13 cellular contexts compared by ENCODE assay signal in the genomic region with DNA sequence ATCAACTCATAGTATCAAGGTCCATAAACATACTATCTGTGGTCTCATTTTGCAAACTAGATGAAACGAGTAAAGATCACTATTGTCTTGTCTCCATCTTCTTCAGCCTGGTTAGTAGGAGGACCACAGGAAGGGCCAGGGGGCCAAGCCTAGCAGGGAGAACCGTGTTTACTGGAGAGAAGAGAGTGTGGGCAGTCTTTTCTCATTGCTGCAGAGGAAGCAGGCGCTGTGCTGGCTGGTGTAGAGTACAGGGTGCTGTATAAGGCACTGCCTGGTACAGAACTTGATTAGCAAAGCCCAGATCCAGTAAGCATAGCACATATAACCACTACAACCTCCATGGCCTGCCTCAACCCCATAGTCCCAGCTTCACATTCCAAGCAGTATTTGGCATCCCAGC. TPM values are rescaled to one million over a fixed set of nuclear protein-coding genes. Genes with fewer than 3 reads are reported as not detected.
DNase-seq lines count a peak whose midpoint lies in the region; ATAC-seq, FAIRE-seq and TF ChIP-seq lines count a peak whose summit lies in the region.
"Had no signal": no experiment of that assay in that cellular context is flagged by ENCODE, and none has a peak within 500 bp of the region (broad histone marks: within the 10 kb centered on the region; RNA-seq: fewer than 3 reads in every experiment).

No MANE protein-coding gene starts in this region.

- H3K4me3 ChIP-seq in kidney (ENCODE audit: low read length in 2 of 2) (no peak overlapping the region), aorta (ENCODE audit: low read length in 2 of 2) (no peak overlapping the region)
- H3K4me3 ChIP-seq: adrenal gland, Peyer's patch, transverse colon had no signal

- H3K9ac ChIP-seq in kidney (ENCODE audit: low read length in 2 of 2): no peak overlapping the region

- H3K9me3 Mint-ChIP-seq in activated naive CD4-positive, alpha-beta T cell treated with anti-CD3 and anti-CD28 coated beads, Interleukin-2, amount 50 U/mL, for 24 hours: no peaks in the 10 kb centered on the region
- peaks cover 0 to 9% of the 10 kb centered on the region in 2 donors for H3K9me3 Mint-ChIP-seq in activated naive CD4-positive, alpha-beta T cell treated with anti-CD3 and anti-CD28 coated beads, Interleukin-2, amount 50 U/mL, for 72 hours

- DNase-seq in activated naive CD4-positive, alpha-beta T cell treated with anti-CD3 and anti-CD28 coated beads, Interleukin-2, amount 50 U/mL, for 16 hours: no peak
- no peak for DNase-seq in activated naive CD4-positive, alpha-beta T cell treated with anti-CD3 and anti-CD28 coated beads, Interleukin-2, amount 50 U/mL, for 72 hours (ENCODE audit: low spot score in 2 of 2)
- peak; percentile 35 for DNase-seq in kidney
- peak; percentile 30 to 67 for DNase-seq in aorta
- DNase-seq in NCI-H774 (lab: John Stamatoyannopoulos, UW): no peak
- no peak for DNase-seq in NCI-H526 (lab: John Stamatoyannopoulos, UW)
- DNase-seq in LoVo (ENCODE audit: low spot score): no peak
- DNase-seq: adrenal gland, DMS53, NCI-H446 treated with DMSO at 0.1 percent for 48 hours, Peyer's patch, transverse colon had no signal

- no peak for TF ChIP-seq CTCF in kidney (IDR thresholded peaks at IDR 0.05; ENCODE audit: borderline replicate concordance, extremely low read depth, insufficient read depth)

- peak overlapping the region; percentile 95 for H3K27ac Mint-ChIP-seq in activated naive CD4-positive, alpha-beta T cell treated with anti-CD3 and anti-CD28 coated beads, Interleukin-2, amount 50 U/mL, for 24 hours
- peak overlapping the region; percentile 39 to 97 for H3K27ac Mint-ChIP-seq in activated naive CD4-positive, alpha-beta T cell treated with anti-CD3 and anti-CD28 coated beads, Interleukin-2, amount 50 U/mL, for 72 hours

- no peaks in the 10 kb centered on the region for H3K27me3 ChIP-seq in aorta (ENCODE audit: control insufficient read depth in 1 of 2, insufficient read depth in 2 of 2, low read length in 1 of 2)
- H3K27me3 ChIP-seq: adrenal gland, Peyer's patch, transverse colon had no signal

- no peaks in the 10 kb centered on the region for H3K36me3 ChIP-seq in kidney (ENCODE audit: control insufficient read depth in 1 of 2, insufficient read depth in 2 of 2, low read length in 2 of 2)
- no peaks in the 10 kb centered on the region for H3K36me3 ChIP-seq in aorta (ENCODE audit: control insufficient read depth in 1 of 2, insufficient read depth in 2 of 2, low read length in 1 of 2)
- H3K36me3 ChIP-seq: adrenal gland, Peyer's patch, transverse colon had no signal

- no peaks in the 10 kb centered on the region for H3K9me3 ChIP-seq in kidney (ENCODE audit: control insufficient read depth in 1 of 2, low read length in 2 of 2)
- H3K9me3 ChIP-seq in aorta (ENCODE audit: control insufficient read depth, low read length): no peaks in the 10 kb centered on the region
- H3K9me3 ChIP-seq: adrenal gland, Peyer's patch, transverse colon had no signal

- H3K27ac ChIP-seq in kidney (ENCODE audit: low read depth in 2 of 2, low read length in 2 of 2) (no peak overlapping the region), aorta (ENCODE audit: low read depth in 1 of 2, low read length in 2 of 2) (no peak overlapping the region)

- 84 to 88% methylated on average over 3 of the region's 3 CpGs for WGBS in aorta, 2 donors

- H3K4me3 Mint-ChIP-seq in activated naive CD4-positive, alpha-beta T cell treated with anti-CD3 and anti-CD28 coated beads, Interleukin-2, amount 50 U/mL, for 24 hours: no peak overlapping the region

- H3K27me3 Mint-ChIP-seq in activated naive CD4-positive, alpha-beta T cell treated with anti-CD3 and anti-CD28 coated beads, Interleukin-2, amount 50 U/mL, for 24 hours: no peaks in the 10 kb centered on the region

- peaks cover 69% of the 10 kb centered on the region for H3K4me1 Mint-ChIP-seq in activated naive CD4-positive, alpha-beta T cell treated with anti-CD3 and anti-CD28 coated beads, Interleukin-2, amount 50 U/mL, for 24 hours

- ATAC-seq in activated naive CD4-positive, alpha-beta T cell treated with anti-CD3 and anti-CD28 coated beads, Interleukin-2, amount 50 U/mL, for 72 hours: no peak
- ATAC-seq in aorta (ENCODE audit: low FRiP score): no peak

- no peak for FAIRE-seq in kidney (lab: Jason Lieb, UNC)

- H3K4me1 ChIP-seq in kidney (ENCODE audit: control insufficient read depth in 1 of 2, insufficient read depth in 1 of 2, low read depth in 1 of 2, low read length in 2 of 2): peaks cover 0 to 2% of the 10 kb centered on the region in 2 donors
- H3K4me1 ChIP-seq in aorta (ENCODE audit: control insufficient read depth in 1 of 2, insufficient read depth in 2 of 2, low read length in 2 of 2): no peaks in the 10 kb centered on the region

- H3K36me3 Mint-ChIP-seq in activated naive CD4-positive, alpha-beta T cell treated with anti-CD3 and anti-CD28 coated beads, Interleukin-2, amount 50 U/mL, for 24 hours: no peaks in the 10 kb centered on the region
- H3K36me3 Mint-ChIP-seq in activated naive CD4-positive, alpha-beta T cell treated with anti-CD3 and anti-CD28 coated beads, Interleukin-2, amount 50 U/mL, for 72 hours: no peaks in the 10 kb centered on the region

- intact Hi-C loops in kidney (cut with DNase I): no loop called here
- intact Hi-C loops in aorta (cut with DNase I): no loop called here

RNA-seq across cellular contexts. Expression of gene B4GALT3, which starts 10.0 kb away (rescaled TPM):
- total RNA-seq in activated naive CD4-positive, alpha-beta T cell treated with anti-CD3 and anti-CD28 coated beads, Interleukin-2, amount 50 U/mL, for 72 hours: 10 to 100 TPM; 39.0 to 92.4 TPM
- total RNA-seq in kidney: 22.9 TPM
- polyA plus RNA-seq in kidney (ENCODE audit: insufficient read depth, low read depth, low replicate concordance): 33.5 TPM
- 10 to 100 TPM; 26.8 to 29.8 TPM for total RNA-seq in aorta
- polyA plus RNA-seq in aorta: 10 to 100 TPM; 13.9 to 23.1 TPM

RNA-seq across cellular contexts. Expression of gene ADAMTS4, which starts 11.5 kb away (rescaled TPM):
- total RNA-seq in activated naive CD4-positive, alpha-beta T cell treated with anti-CD3 and anti-CD28 coated beads, Interleukin-2, amount 50 U/mL, for 72 hours: 1 to 10 TPM; 2.7 to 4.2 TPM
- total RNA-seq in kidney (14.0 TPM), aorta (100 to 1,000 TPM in 1 of 2 donors, 10 to 100 TPM in 1; 78.9 to 207 TPM)
- polyA plus RNA-seq in kidney (ENCODE audit: insufficient read depth, low read depth, low replicate concordance) (0.26 TPM), aorta (1 to 10 TPM; 1.4 to 6.8 TPM)

RNA-seq across cellular contexts. Expression of gene NDUFS2, which starts 14.9 kb away (rescaled TPM):
- 100 to 1,000 TPM; 115 to 126 TPM for total RNA-seq in activated naive CD4-positive, alpha-beta T cell treated with anti-CD3 and anti-CD28 coated beads, Interleukin-2, amount 50 U/mL, for 72 hours
- total RNA-seq in kidney (92.7 TPM), aorta (10 to 100 TPM; 55.3 to 63.4 TPM)
- polyA plus RNA-seq in kidney (ENCODE audit: insufficient read depth, low read depth, low replicate concordance) (197 TPM), aorta (10 to 100 TPM; 64.2 to 88.1 TPM)

RNA-seq across cellular contexts. Expression of gene PPOX, which starts 21.1 kb away (rescaled TPM):
- total RNA-seq in activated naive CD4-positive, alpha-beta T cell treated with anti-CD3 and anti-CD28 coated beads, Interleukin-2, amount 50 U/mL, for 72 hours: 10 to 100 TPM; 28.2 to 41.0 TPM
- total RNA-seq in kidney (23.6 TPM), aorta (10 to 100 TPM; 16.3 to 30.9 TPM)
- polyA plus RNA-seq in kidney (ENCODE audit: insufficient read depth, low read depth, low replicate concordance) (29.4 TPM), aorta (100 to 1,000 TPM in 1 of 2 donors, 10 to 100 TPM in 1; 17.0 to 126 TPM)

RNA-seq across cellular contexts. Expression of gene FCER1G, which starts 27.8 kb away (rescaled TPM):
- 1 to 10 TPM in 1 of 2 donors, under 1 TPM in 1; 0.49 to 7.4 TPM for total RNA-seq in activated naive CD4-positive, alpha-beta T cell treated with anti-CD3 and anti-CD28 coated beads, Interleukin-2, amount 50 U/mL, for 72 hours
- total RNA-seq in kidney: 43.4 TPM
- polyA plus RNA-seq in kidney (ENCODE audit: insufficient read depth, low read depth, low replicate concordance): 38.9 TPM
- 10 to 100 TPM; 64.3 to 74.0 TPM for total RNA-seq in aorta
- polyA plus RNA-seq in aorta: 100 to 1,000 TPM in 1 of 2 donors, 10 to 100 TPM in 1; 35.7 to 154 TPM

Comparison
In these comparisons a context has a peak if more than half of its experiments do, and no peak if none do; other contexts are left out.
1. DNase-seq: peak in kidney (single experiment) and aorta (2 of 2); none in activated naive CD4-positive, alpha-beta T cell treated with anti-CD3 and anti-CD28 coated beads, Interleukin-2, amount 50 U/mL, for 16 hours (single experiment), activated naive CD4-positive, alpha-beta T cell treated with anti-CD3 and anti-CD28 coated beads, Interleukin-2, amount 50 U/mL, for 72 hours (0 of 2), NCI-H774 (single experiment), NCI-H526 (0 of 2) and LoVo (single experiment).